7 cellular contexts compared by ENCODE assay signal in the genomic region with DNA sequence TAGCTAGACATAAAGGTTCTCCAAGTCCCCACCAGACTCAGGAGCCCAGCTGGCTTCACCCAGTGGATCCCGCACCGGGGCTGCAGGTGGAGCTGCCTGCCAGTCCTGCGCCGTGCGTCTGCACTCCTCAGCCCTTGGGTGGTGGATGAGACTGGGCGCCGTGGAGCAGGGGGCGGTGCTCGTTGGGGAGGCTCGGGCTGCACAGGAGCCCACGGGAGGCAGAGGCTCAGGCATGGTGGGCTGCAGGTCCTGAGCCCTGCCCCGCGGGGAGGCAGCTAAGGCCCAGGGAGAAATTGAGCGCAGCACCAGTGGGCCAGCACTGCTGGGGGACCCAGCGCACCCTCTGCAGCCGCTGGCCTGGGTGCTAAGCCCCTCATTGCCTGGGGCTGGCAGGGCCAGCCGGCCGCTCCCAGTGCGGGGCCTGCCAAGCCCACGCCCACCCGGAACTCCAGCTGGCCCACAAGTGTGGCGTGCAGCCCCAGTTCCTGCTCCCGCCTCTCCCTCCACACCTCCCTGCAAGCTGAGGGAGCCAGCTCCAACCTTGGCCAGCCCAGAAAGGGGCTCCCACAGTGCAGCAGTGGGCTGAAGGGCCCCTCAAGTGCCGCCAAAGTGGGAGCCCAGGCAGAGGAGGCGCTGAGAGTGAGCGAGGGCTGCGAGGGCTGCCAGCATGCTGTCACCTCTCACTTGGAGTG.
DNase-seq lines count a peak whose midpoint lies in the region; TF ChIP-seq lines count a peak whose summit lies in the region.
"Not testable (repeated sequence)": the region's sequence is repeated elsewhere in the genome, so short reads cannot be mapped to it uniquely, and the experiment has no call there.

No MANE protein-coding gene starts in this region.

- H3K9ac ChIP-seq in fibroblast of lung (ENCODE audit: insufficient read depth, low read length): not testable (repeated sequence)

- WGBS in thyroid gland, 2 donors: 67 to 81% methylated on average over 4 to 5 of the region's 27 CpGs

- not testable (repeated sequence) for TF ChIP-seq CTCF in RWPE1 (conservative IDR thresholded peaks at IDR 0.05; ENCODE audit: low read depth); chondrocyte (IDR thresholded peaks at IDR 0.05); fibroblast of lung (conservative IDR thresholded peaks at IDR 0.05 in 1 of 2, IDR thresholded peaks at IDR 0.05 in 1 of 2; ENCODE audit: low read depth in 1 of 2, low read length in 2 of 2); nephron (IDR thresholded peaks at IDR 0.05; ENCODE audit: unreplicated experiment in 3 of 3); thyroid gland (IDR thresholded peaks at IDR 0.05)

- not testable (repeated sequence) for H3K36me3 Mint-ChIP-seq in chondrocyte (ENCODE audit: low read depth); nephron (ENCODE audit: low read depth)

- peaks cover 25% of the 10 kb centered on the region for H3K4me1 ChIP-seq in fibroblast of lung (ENCODE audit: control insufficient read depth, extremely low read depth, insufficient read depth, low read length)
- peaks cover 35 to 42% of the 10 kb centered on the region in 2 donors for H3K4me1 ChIP-seq in thyroid gland

- not testable (repeated sequence) for H3K4me3 Mint-ChIP-seq in chondrocyte (ENCODE audit: unreplicated experiment); nephron

- H3K27ac Mint-ChIP-seq in chondrocyte (ENCODE audit: unreplicated experiment): peak overlapping the region; percentile 92
- peak overlapping the region; percentile 74 to 92 (median 90) for H3K27ac Mint-ChIP-seq in nephron

- not testable (repeated sequence) for H3K79me2 ChIP-seq in fibroblast of lung (ENCODE audit: control insufficient read depth, insufficient read depth, low read length)

- CTCF ChIA-PET in RWPE1 (lab: Yijun Ruan, JAX): interaction anchor here (0.6 kb wide), 1 partner anchor 1041 kb away, joined by 3 read pairs; no protein-coding TSS in a partner anchor

- POLR2A ChIA-PET in RWPE1 (lab: Yijun Ruan, JAX; ENCODE audit: low non-redundant PET): not testable (repeated sequence)

- not testable (repeated sequence) for H3K27me3 ChIP-seq in fibroblast of lung (ENCODE audit: control insufficient read depth, insufficient read depth, low read length); thyroid gland

- DNase-seq in RWPE1 (ENCODE audit: low spot score); chondrocyte (ENCODE audit: low spot score); fibroblast of lung (ENCODE audit: low read depth in 2 of 2); thyroid gland: not testable (repeated sequence)
- peak; percentile 25 for DNase-seq in islet precursor cell

- not testable (repeated sequence) for H3K27me3 Mint-ChIP-seq in chondrocyte (ENCODE audit: low read depth); nephron (ENCODE audit: low read depth)

- intact Hi-C loops in thyroid gland (cut with DNase I): not testable (repeated sequence)

- not testable (repeated sequence) for TF ChIP-seq POLR2A in thyroid gland (IDR thresholded peaks at IDR 0.05)

- H3K4me2 ChIP-seq in fibroblast of lung (ENCODE audit: extremely low read depth, insufficient read depth, low read length): not testable (repeated sequence)

- H3K4me3 ChIP-seq in fibroblast of lung (replicated peaks in 1 of 4; ENCODE audit: control extremely low read depth in 1 of 4, insufficient read depth in 1 of 4, low read depth in 3 of 4, low read length in 4 of 4); skin epidermis; thyroid gland (replicated peaks in 1 of 3): not testable (repeated sequence)

- H3K9me3 ChIP-seq in fibroblast of lung (ENCODE audit: control insufficient read depth, insufficient read depth, low read depth, low read length); thyroid gland: not testable (repeated sequence)

- H3K4me1 Mint-ChIP-seq in chondrocyte (ENCODE audit: low read depth): peaks cover 53% of the 10 kb centered on the region
- H3K4me1 Mint-ChIP-seq in nephron: peaks cover 56% of the 10 kb centered on the region

- H3K36me3 ChIP-seq in fibroblast of lung (ENCODE audit: control insufficient read depth, insufficient read depth, low read length); thyroid gland: not testable (repeated sequence)

- H4K20me1 ChIP-seq in fibroblast of lung (ENCODE audit: control insufficient read depth, extremely low read depth, insufficient read depth, low read length): not testable (repeated sequence)

- H3K27ac ChIP-seq in RWPE1: peak overlapping the region; percentile 65
- peak overlapping the region; percentile 26 for H3K27ac ChIP-seq in fibroblast of lung (ENCODE audit: insufficient read depth, low read length)
- peak overlapping the region in 18 of 21 experiments; percentile 17 to 77 (median 62) for H3K27ac ChIP-seq in skin epidermis
- H3K27ac ChIP-seq in thyroid gland: peak overlapping the region in 2 of 3 donors; percentile 50

- H2AFZ ChIP-seq in fibroblast of lung (ENCODE audit: low read length): not testable (repeated sequence)

- H3K9me3 Mint-ChIP-seq in chondrocyte (ENCODE audit: low read depth); nephron: not testable (repeated sequence)
